11 cellular contexts compared by ENCODE assay signal in genomic region chr1:177873238-177873637, GRCh38.
DNase-seq lines count a peak whose midpoint lies in the region; ATAC-seq, FAIRE-seq and TF ChIP-seq lines count a peak whose summit lies in the region.
"Had no signal": no experiment of that assay in that cellular context is flagged by ENCODE, and none has a peak within 500 bp of the region (broad histone marks: within the 10 kb centered on the region; RNA-seq: fewer than 3 reads in every experiment).

No MANE protein-coding gene starts in this region.

- no peak for TF ChIP-seq EP300 in A549 (IDR thresholded peaks at IDR 0.05)

- POLR2A ChIA-PET in A549 (lab: Yijun Ruan, JAX) = no interaction called here

- no peak for TF ChIP-seq POLR2A in A549 (IDR thresholded peaks at IDR 0.05; ENCODE audit: low read length)

- H3K4me3 ChIP-seq in A549 = no peak overlapping the region
- H3K4me3 ChIP-seq in HFF-Myc (replicated peaks; ENCODE audit: low read depth, low read length) = no peak overlapping the region
- peak overlapping the region; percentile 35 for H3K4me3 ChIP-seq in WI38 (ENCODE audit: low read depth, low read length)
- peak overlapping the region in 1 of 3 experiments; percentile 15 for H3K4me3 ChIP-seq in keratinocyte (ENCODE audit: control insufficient read depth in 2 of 3, extremely low read depth in 1 of 3, insufficient read depth in 2 of 3, low read depth in 1 of 3, low read length in 3 of 3)

- DNase-seq in A549 (ENCODE audit: low read depth in 1 of 2, low spot score in 1 of 2) (peak in 1 of 2 experiments; percentile 14), HFF-Myc (ENCODE audit: extremely low read depth, low read depth) (peak; percentile 86), keratinocyte (ENCODE audit: low read depth, low spot score) (peak; percentile 78), NCI-H2029 (lab: John Stamatoyannopoulos, UW) (no peak), frontal cortex (ENCODE audit: low spot score in 2 of 2) (no peak), activated T-cell treated with anti-CD3 and anti-CD28 coated beads for 4 hours (no peak)
- DNase-seq: central memory CD4-positive, alpha-beta T cell had no signal

- no peaks in the 10 kb centered on the region for H4K20me1 ChIP-seq in keratinocyte (ENCODE audit: control insufficient read depth, extremely low read depth, insufficient read depth, low read length)

- peak overlapping the region; percentile 51 for H2AFZ ChIP-seq in keratinocyte (ENCODE audit: control insufficient read depth, low read length)

- no peak for FAIRE-seq in A549 (lab: Jason Lieb, UNC)
- peak; percentile 95 for FAIRE-seq in keratinocyte (lab: Jason Lieb, UNC)
- no peak for FAIRE-seq in frontal cortex (lab: Jason Lieb, UNC)

- no peak for TF ChIP-seq CTCF in A549 (IDR thresholded peaks at IDR 0.05)
- TF ChIP-seq CTCF in HFF-Myc (IDR thresholded peaks at IDR 0.05; ENCODE audit: low read depth, low read length, missing control alignments) = no peak
- TF ChIP-seq CTCF in WI38 (IDR thresholded peaks at IDR 0.05; ENCODE audit: low read depth, low read length) = no peak
- no peak for TF ChIP-seq CTCF in keratinocyte (optimal IDR thresholded peaks at IDR 0.05 in 1 of 3, IDR thresholded peaks at IDR 0.05 in 1 of 3, conservative IDR thresholded peaks at IDR 0.05 in 1 of 3; ENCODE audit: extremely low read depth in 1 of 3, insufficient read depth in 2 of 3, low read length in 3 of 3)

- no peaks in the 10 kb centered on the region for H3K9me1 ChIP-seq in keratinocyte (ENCODE audit: control insufficient read depth, extremely low read depth, insufficient read depth, low read length)

- CTCF ChIA-PET in A549 (lab: Yijun Ruan, JAX) = no interaction called here

- H3K27ac ChIP-seq in A549 (no peak overlapping the region), keratinocyte (ENCODE audit: control insufficient read depth, insufficient read depth, low read length) (peak overlapping the region; percentile 60)
- H3K27ac ChIP-seq: KMS-11 had no signal

- H3K4me2 ChIP-seq in A549 (peak overlapping the region; percentile 42; the same call in 2 of the 3 replicates), keratinocyte (ENCODE audit: control insufficient read depth, extremely low read depth, insufficient read depth, low read depth, low read length) (peak overlapping the region; percentile 72)
- H3K4me2 ChIP-seq: KMS-11 had no signal

- no peaks in the 10 kb centered on the region for H3K36me3 ChIP-seq in keratinocyte (ENCODE audit: control insufficient read depth in 2 of 2, extremely low read depth in 1 of 2, insufficient read depth in 2 of 2, low read length in 2 of 2)

- no peaks in the 10 kb centered on the region for H3K27me3 ChIP-seq in keratinocyte (ENCODE audit: control insufficient read depth, extremely low read depth, insufficient read depth, low read length)

- 5% methylated on average over 5 of the region's 5 CpGs for WGBS in A549 (ENCODE audit: missing lambda C conversion rate)

- H3K79me2 ChIP-seq in keratinocyte (ENCODE audit: control insufficient read depth, insufficient read depth, low read length) = no peaks in the 10 kb centered on the region

- no peak for TF ChIP-seq RAD21 in A549 (conservative IDR thresholded peaks at IDR 0.05 in 1 of 2, IDR thresholded peaks at IDR 0.05 in 1 of 2)

- H3K9me3 ChIP-seq in A549 = no peaks in the 10 kb centered on the region
- no peaks in the 10 kb centered on the region for H3K9me3 ChIP-seq in keratinocyte (ENCODE audit: control insufficient read depth, low read depth, low read length)

- dilution Hi-C loops in keratinocyte (cut with MboI; ENCODE audit: extremely low pct_ligation_motif_present, low sequenced_read_pairs) = no loop called here

- ATAC-seq in A549 = peak; percentile 65 to 81
- ATAC-seq in HG02610 (IDR thresholded peaks at IDR 0.05; ENCODE audit: unreplicated experiment) = no peak
- ATAC-seq: Right ventricle myocardium inferior had no signal

- peaks cover 10% of the 10 kb centered on the region; the same call in 2 of the 3 replicates for H3K4me1 ChIP-seq in A549
- peaks cover 10% of the 10 kb centered on the region for H3K4me1 ChIP-seq in keratinocyte (ENCODE audit: control insufficient read depth, extremely low read depth, insufficient read depth, low read length)

- H3K9ac ChIP-seq in keratinocyte (ENCODE audit: control insufficient read depth, extremely low read depth, insufficient read depth, low read length) = no peak overlapping the region
- H3K9ac ChIP-seq: KMS-11 had no signal

TF ChIP-seq in A549, 52 proteins besides CTCF, POLR2A, EP300 and RAD21:
- TF ChIP-seq NPAS2 (CRISPR knock-in tag; IDR thresholded peaks at IDR 0.05; ENCODE audit: borderline replicate concordance) (no peak), CHD2 (IDR thresholded peaks at IDR 0.05; ENCODE audit: low read length, partially characterized antibody) (no peak), REST (IDR thresholded peaks at IDR 0.05) (no peak), POLR2AphosphoS2 (conservative IDR thresholded peaks at IDR 0.05; ENCODE audit: low read length) (no peak), TFCP2L1 (CRISPR knock-in tag; IDR thresholded peaks at IDR 0.05) (no peak), ELK1 (IDR thresholded peaks at IDR 0.05; ENCODE audit: low read depth, low read length) (no peak), PHF8 (IDR thresholded peaks at IDR 0.05; ENCODE audit: borderline replicate concordance, low read depth) (no peak), BHLHE40 (IDR thresholded peaks at IDR 0.05; ENCODE audit: low read depth, low read length) (no peak), MYC (IDR thresholded peaks at IDR 0.05; ENCODE audit: borderline replicate concordance, low read length) (no peak), CBX8 (IDR thresholded peaks at IDR 0.05) (no peak), CBX2 (IDR thresholded peaks at IDR 0.05; ENCODE audit: borderline replicate concordance, low read depth) (no peak), PBX3 (IDR thresholded peaks at IDR 0.05) (no peak), GATA3 (IDR thresholded peaks at IDR 0.05; ENCODE audit: borderline replicate concordance) (no peak), MAFK (IDR thresholded peaks at IDR 0.05; ENCODE audit: partially characterized antibody) (no peak), USF2 (IDR thresholded peaks at IDR 0.05) (no peak), ZC3H11A (IDR thresholded peaks at IDR 0.05) (no peak)

Comparison
In these comparisons a context has a peak if more than half of its experiments do, and no peak if none do; other contexts are left out.
1. DNase-seq: peak in HFF-Myc (single experiment) and keratinocyte (single experiment); none in NCI-H2029 (single experiment), frontal cortex (0 of 2) and activated T-cell treated with anti-CD3 and anti-CD28 coated beads for 4 hours (single experiment).